Comparison of ENCODE assay signal across 9 cellular contexts in the genomic region with DNA sequence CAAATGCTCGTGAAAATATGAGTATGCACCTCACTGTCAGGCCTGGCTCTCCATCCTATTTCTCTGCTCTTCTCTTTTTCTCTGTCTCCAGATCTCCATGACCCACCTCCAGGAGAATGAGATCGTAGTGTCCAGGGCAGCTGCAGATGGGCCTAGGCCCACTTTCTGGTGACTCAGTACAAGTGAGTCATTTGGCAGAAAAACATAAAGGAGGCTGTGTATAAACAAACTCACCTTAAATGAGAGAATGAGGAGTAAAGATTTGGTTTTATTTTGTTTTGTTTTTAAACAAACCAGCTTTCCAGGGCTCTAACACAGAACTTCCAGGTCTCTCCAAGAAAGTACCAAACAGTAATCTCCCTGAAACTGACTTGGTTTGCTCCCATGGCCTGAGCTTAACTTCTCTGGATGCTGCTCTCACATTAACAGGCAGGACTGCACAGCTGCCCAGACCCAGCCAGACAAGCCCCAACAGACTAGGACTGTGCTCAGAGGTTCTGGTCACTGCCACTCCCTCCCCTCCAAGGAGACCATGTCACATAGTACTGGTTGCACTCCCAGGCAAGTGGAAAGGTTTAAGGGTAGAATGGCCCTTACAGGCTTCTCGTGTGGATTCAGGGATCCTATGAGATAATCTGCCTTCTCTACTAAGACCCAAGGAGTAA. TPM values are rescaled to one million over a fixed set of nuclear protein-coding genes. Genes with fewer than 3 reads are reported as not detected.
DNase-seq lines count a peak whose midpoint lies in the region; ATAC-seq and TF ChIP-seq lines count a peak whose summit lies in the region.
"Had no signal": no experiment of that assay in that cellular context is flagged by ENCODE, and none has a peak within 500 bp of the region (broad histone marks: within the 10 kb centered on the region; RNA-seq: fewer than 3 reads in every experiment).

No MANE protein-coding gene starts in this region.

- no peak for DNase-seq in GM23338 (ENCODE audit: low spot score)
- no peak for DNase-seq in T-helper 17 cell
- peak; percentile 77 for DNase-seq in fibroblast of villous mesenchyme (ENCODE audit: low read depth)
- DNase-seq in stomach = no peak
- DNase-seq in HPDE6-E6E7 (ENCODE audit: extremely low spot score) = no peak
- DNase-seq in activated CD8-positive, alpha-beta T cell treated with anti-CD3 and anti-CD28 coated beads, Interleukin-2, amount 10 ng/mL, durations not matched to agents 7 days and 5 days = no peak
- no peak for DNase-seq in left lung
- DNase-seq: effector memory CD8-positive, alpha-beta T cell; NCI-H446 treated with DMSO at 0.1 percent for 48 hours had no signal

- H3K9me3 ChIP-seq in T-helper 17 cell (ENCODE audit: control insufficient read depth, low read length, poor library complexity, severe bottlenecking) (no peaks in the 10 kb centered on the region), stomach (no peaks in the 10 kb centered on the region), left lung (no peaks in the 10 kb centered on the region)

- CTCF ChIA-PET in activated CD8-positive, alpha-beta T cell treated with anti-CD3 and anti-CD28 coated beads, Interleukin-2, amount 10 ng/mL, durations not matched to agents 7 days and 5 days (lab: Charles Lee) = interaction anchor here (0.8 to 1.4 kb wide), 2 partner anchors 15 to 62 kb away, joined by 3 read pairs; no protein-coding TSS in a partner anchor

- H3K4me3 ChIP-seq in GM23338 (no peak overlapping the region), fibroblast of villous mesenchyme (ENCODE audit: low read depth, low read length) (no peak overlapping the region), stomach (no peak overlapping the region), left lung (no peak overlapping the region)

- H3K4me3 Mint-ChIP-seq in GM23338 (peak overlapping the region; percentile 68; the same call in 2 of the 3 replicates), T-helper 17 cell (peak overlapping the region; percentile 28)
- H3K4me3 Mint-ChIP-seq in activated CD8-positive, alpha-beta T cell treated with anti-CD3 and anti-CD28 coated beads, Interleukin-2, amount 10 ng/mL, durations not matched to agents 7 days and 5 days = no peak overlapping the region

- H3K9me2 ChIP-seq in GM23338 (ENCODE audit: insufficient read depth) = no peaks in the 10 kb centered on the region

- intact Hi-C loops in stomach (cut with DNase I; ENCODE audit: low total_unique reads) = no loop called here
- intact Hi-C loops in left lung (cut with DNase I) = no loop called here

- no peak for TF ChIP-seq CTCF in GM23338 (conservative IDR thresholded peaks at IDR 0.05; ENCODE audit: low read depth in 2 of 2)
- no peak for TF ChIP-seq CTCF in fibroblast of villous mesenchyme (IDR thresholded peaks at IDR 0.05; ENCODE audit: insufficient read depth, low read depth, low read length)
- no peak for TF ChIP-seq CTCF in stomach (IDR thresholded peaks at IDR 0.05)
- TF ChIP-seq CTCF in left lung (IDR thresholded peaks at IDR 0.05) = no peak

- H3K27ac Mint-ChIP-seq in GM23338 (no peak overlapping the region), T-helper 17 cell (peak overlapping the region; percentile 27)
- H3K27ac Mint-ChIP-seq in activated CD8-positive, alpha-beta T cell treated with anti-CD3 and anti-CD28 coated beads, Interleukin-2, amount 10 ng/mL, durations not matched to agents 7 days and 5 days = no peak overlapping the region

- H3K79me2 ChIP-seq in GM23338 (replicated peaks; ENCODE audit: insufficient read depth) = no peaks in the 10 kb centered on the region; the same call in 1 of the 2 replicates

- H2AFZ ChIP-seq in GM23338 = no peak overlapping the region

- H4K20me1 ChIP-seq in GM23338 (replicated peaks; ENCODE audit: insufficient read depth) = no peaks in the 10 kb centered on the region

- POLR2A ChIA-PET in activated CD8-positive, alpha-beta T cell treated with anti-CD3 and anti-CD28 coated beads, Interleukin-2, amount 10 ng/mL, durations not matched to agents 7 days and 5 days (lab: Charles Lee) = interaction anchor here (1.2 kb wide), 1 partner anchor 130 kb away, joined by 4 read pairs; no protein-coding TSS in a partner anchor

- peaks cover 12% of the 10 kb centered on the region for H3F3A ChIP-seq in GM23338 (replicated peaks; ENCODE audit: low read depth)

- no peak for TF ChIP-seq POLR2A in stomach (IDR thresholded peaks at IDR 0.05)

- no peak for ATAC-seq in GM23338
- no peak for ATAC-seq in T-helper 17 cell
- no peak for ATAC-seq in activated CD8-positive, alpha-beta T cell treated with anti-CD3 and anti-CD28 coated beads, Interleukin-2, amount 10 ng/mL, durations not matched to agents 7 days and 5 days
- ATAC-seq in left lung = no peak
- ATAC-seq: effector memory CD8-positive, alpha-beta T cell had no signal

- H3K27me3 ChIP-seq in GM23338 (ENCODE audit: insufficient read depth) (peaks cover 44% of the 10 kb centered on the region), stomach (no peaks in the 10 kb centered on the region), left lung (peaks cover 0 to 21% of the 10 kb centered on the region in 2 donors)

- H3K36me3 ChIP-seq in GM23338 (ENCODE audit: insufficient read depth) = no peaks in the 10 kb centered on the region; the same call in 1 of the 2 replicates
- no peaks in the 10 kb centered on the region for H3K36me3 ChIP-seq in stomach
- H3K36me3 ChIP-seq in left lung = no peaks in the 10 kb centered on the region

- peaks cover 44% of the 10 kb centered on the region for H3K27me3 Mint-ChIP-seq in GM23338 (ENCODE audit: insufficient read depth, low read depth, poor library complexity)
- peaks cover 26% of the 10 kb centered on the region for H3K27me3 Mint-ChIP-seq in T-helper 17 cell
- H3K27me3 Mint-ChIP-seq in activated CD8-positive, alpha-beta T cell treated with anti-CD3 and anti-CD28 coated beads, Interleukin-2, amount 10 ng/mL, durations not matched to agents 7 days and 5 days (ENCODE audit: low read depth) = peaks cover 24% of the 10 kb centered on the region

- H3K4me1 Mint-ChIP-seq in GM23338 (peaks cover 51% of the 10 kb centered on the region), T-helper 17 cell (peaks cover 30% of the 10 kb centered on the region)
- H3K4me1 Mint-ChIP-seq in activated CD8-positive, alpha-beta T cell treated with anti-CD3 and anti-CD28 coated beads, Interleukin-2, amount 10 ng/mL, durations not matched to agents 7 days and 5 days (ENCODE audit: low read depth) = peaks cover 45% of the 10 kb centered on the region

- H3K4me2 ChIP-seq in GM23338 = peak overlapping the region; percentile 96; the same call in 1 of the 2 replicates

- no peak for TF ChIP-seq EP300 in stomach (IDR thresholded peaks at IDR 0.05)

- H3K36me3 Mint-ChIP-seq in GM23338 (ENCODE audit: low read depth) (no peaks in the 10 kb centered on the region; the same call in 2 of the 3 replicates), T-helper 17 cell (ENCODE audit: low read depth) (peaks cover 6% of the 10 kb centered on the region)
- H3K36me3 Mint-ChIP-seq in activated CD8-positive, alpha-beta T cell treated with anti-CD3 and anti-CD28 coated beads, Interleukin-2, amount 10 ng/mL, durations not matched to agents 7 days and 5 days (ENCODE audit: low read depth) = peaks cover 17% of the 10 kb centered on the region

- 81 to 89% (median 84%) methylated on average over 3 of the region's 3 CpGs for WGBS in stomach, 5 donors

- H3K9me3 Mint-ChIP-seq in GM23338 = no peaks in the 10 kb centered on the region; the same call in 2 of the 3 replicates
- H3K9me3 Mint-ChIP-seq in activated CD8-positive, alpha-beta T cell treated with anti-CD3 and anti-CD28 coated beads, Interleukin-2, amount 10 ng/mL, durations not matched to agents 7 days and 5 days (ENCODE audit: insufficient read depth) = no peaks in the 10 kb centered on the region
- H3K9me3 Mint-ChIP-seq: effector memory CD8-positive, alpha-beta T cell had no signal

- H3K4me1 ChIP-seq in GM23338 (ENCODE audit: insufficient read depth) (peaks cover 37% of the 10 kb centered on the region), stomach (peaks cover 33 to 64% (median 51%) of the 10 kb centered on the region in 4 donors), left lung (peaks cover 34 to 61% of the 10 kb centered on the region in 2 donors)

- H3K27ac ChIP-seq in GM23338 (ENCODE audit: low read depth) (no peak overlapping the region), stomach (peak overlapping the region in 4 of 5 donors; percentile 79 to 92 (median 88)), left lung (no peak overlapping the region)

TF ChIP-seq in GM23338, 12 proteins besides CTCF, POLR2A, EP300 and RAD21 (continues in another document):
- TF ChIP-seq POLR2AphosphoS5 (IDR thresholded peaks at IDR 0.05; ENCODE audit: low read depth) = no peak
- TF ChIP-seq, protein P1, sequence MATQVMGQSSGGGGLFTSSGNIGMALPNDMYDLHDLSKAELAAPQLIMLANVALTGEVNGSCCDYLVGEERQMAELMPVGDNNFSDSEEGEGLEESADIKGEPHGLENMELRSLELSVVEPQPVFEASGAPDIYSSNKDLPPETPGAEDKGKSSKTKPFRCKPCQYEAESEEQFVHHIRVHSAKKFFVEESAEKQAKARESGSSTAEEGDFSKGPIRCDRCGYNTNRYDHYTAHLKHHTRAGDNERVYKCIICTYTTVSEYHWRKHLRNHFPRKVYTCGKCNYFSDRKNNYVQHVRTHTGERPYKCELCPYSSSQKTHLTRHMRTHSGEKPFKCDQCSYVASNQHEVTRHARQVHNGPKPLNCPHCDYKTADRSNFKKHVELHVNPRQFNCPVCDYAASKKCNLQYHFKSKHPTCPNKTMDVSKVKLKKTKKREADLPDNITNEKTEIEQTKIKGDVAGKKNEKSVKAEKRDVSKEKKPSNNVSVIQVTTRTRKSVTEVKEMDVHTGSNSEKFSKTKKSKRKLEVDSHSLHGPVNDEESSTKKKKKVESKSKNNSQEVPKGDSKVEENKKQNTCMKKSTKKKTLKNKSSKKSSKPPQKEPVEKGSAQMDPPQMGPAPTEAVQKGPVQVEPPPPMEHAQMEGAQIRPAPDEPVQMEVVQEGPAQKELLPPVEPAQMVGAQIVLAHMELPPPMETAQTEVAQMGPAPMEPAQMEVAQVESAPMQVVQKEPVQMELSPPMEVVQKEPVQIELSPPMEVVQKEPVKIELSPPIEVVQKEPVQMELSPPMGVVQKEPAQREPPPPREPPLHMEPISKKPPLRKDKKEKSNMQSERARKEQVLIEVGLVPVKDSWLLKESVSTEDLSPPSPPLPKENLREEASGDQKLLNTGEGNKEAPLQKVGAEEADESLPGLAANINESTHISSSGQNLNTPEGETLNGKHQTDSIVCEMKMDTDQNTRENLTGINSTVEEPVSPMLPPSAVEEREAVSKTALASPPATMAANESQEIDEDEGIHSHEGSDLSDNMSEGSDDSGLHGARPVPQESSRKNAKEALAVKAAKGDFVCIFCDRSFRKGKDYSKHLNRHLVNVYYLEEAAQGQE (IDR thresholded peaks at IDR 0.05; ENCODE audit: unreplicated experiment) = no peak
- TF ChIP-seq NANOG (IDR thresholded peaks at IDR 0.05; ENCODE audit: borderline replicate concordance) = no peak

RNA-seq across cellular contexts. Expression of a gene that starts 1.5 kb away (rescaled TPM):
- total RNA-seq in GM23338 (2014; rRNA removed; shearing (Covaris generic)) = 8.8 and 17.0 TPM in 2 replicates
- polyA plus RNA-seq in GM23338 (2016; fragmentation: Nextera tagmentation; extraction: Ambion mirVana) (1.8 and 1.9 TPM in 2 replicates), stomach (1 to 10 TPM; 2.3 to 2.7 (median 2.4) TPM)
- total RNA-seq in T-helper 17 cell (10 to 100 TPM; 20.5 to 30.6 TPM), fibroblast of villous mesenchyme (110 and 199 TPM in 2 replicates), stomach (10 to 100 TPM; 11.3 to 56.9 (median 32.7) TPM), left lung (100 to 1,000 TPM; 107 to 132 TPM)
- total RNA-seq in activated CD8-positive, alpha-beta T cell treated with anti-CD3 and anti-CD28 coated beads, Interleukin-2, amount 10 ng/mL, durations not matched to agents 7 days and 5 days = 10 to 100 TPM; 58.6 to 61.7 TPM

Comparison
In these comparisons a context has a peak if more than half of its experiments do, and no peak if none do; other contexts are left out.
1. H3K27ac ChIP-seq: peak in stomach (4 of 5); none in GM23338 (single experiment) and left lung (0 of 2).